In genomic region chr1:55076356-55076755, GRCh38 we compare ENCODE assay signal across 1 cellular context.
TF ChIP-seq lines count a peak whose summit lies in the region.

No MANE protein-coding gene starts in this region.

TF ChIP-seq in HepG2, 621 proteins besides CTCF, POLR2A, EP300 and RAD21:
- TF ChIP-seq TMF1 (CRISPR knock-in tag; IDR thresholded peaks at IDR 0.05; ENCODE audit: low read depth) (no peak), PHF8 (CRISPR knock-in tag; IDR thresholded peaks at IDR 0.05) (no peak), MAZ (IDR thresholded peaks at IDR 0.05; ENCODE audit: borderline replicate concordance, low read depth, low read length) (no peak), MAZ (CRISPR knock-in tag; IDR thresholded peaks at IDR 0.05; ENCODE audit: low read depth) (no peak)
TF ChIP-seq in HepG2: peak in this region for 0.
